Comparison of ENCODE assay signal across 24 cellular contexts in the genomic region with DNA sequence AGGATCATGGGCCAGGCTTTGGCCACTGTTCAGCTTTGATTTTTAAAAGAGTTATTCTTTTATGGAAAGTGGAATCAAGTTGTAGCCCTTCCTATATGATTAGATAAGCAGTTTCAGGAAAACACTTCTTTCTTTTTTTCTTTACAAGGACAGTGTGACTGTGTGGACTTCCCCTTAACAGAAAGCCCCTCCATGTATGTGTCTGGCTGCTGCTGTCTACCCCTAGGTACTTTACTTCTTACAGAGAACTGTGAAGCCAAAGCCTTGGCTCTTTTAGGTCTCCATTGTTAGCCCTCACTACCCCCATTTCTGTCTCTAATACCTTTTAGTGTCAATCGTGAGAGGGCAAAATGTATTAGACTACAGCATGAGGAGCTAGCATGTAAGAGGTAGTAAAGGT. TPM values are rescaled to one million over a fixed set of nuclear protein-coding genes. Genes with fewer than 3 reads are reported as not detected.
"Had no signal": no experiment of that assay in that cellular context is flagged by ENCODE, and none has a peak within 500 bp of the region (broad histone marks: within the 10 kb centered on the region; RNA-seq: fewer than 3 reads in every experiment).

No MANE protein-coding gene starts in this region.

- DNase-seq: effector memory CD4-positive, alpha-beta T cell; heart left ventricle; hippocampal formation; left colon; left ventricle myocardium superior; mesendoderm; naive B cell; spleen; stimulated activated CD4-positive, alpha-beta T cell treated with anti-CD3 and anti-CD28 coated beads, Interleukin-15, amount 100 ng/mL, for 24 hours; stimulated activated CD4-positive, alpha-beta T cell treated with anti-CD3 and anti-CD28 coated beads, Interleukin-1b, Interleukin-23, amount 100 ng/mL, for 48 hours; stimulated activated CD4-positive, alpha-beta T cell treated with anti-CD3 and anti-CD28 coated beads, Interleukin-4, amount 100 ng/mL, for 24 hours; stimulated activated naive B cell treated with anti-CD40 and anti-IgM and Interleukin-4, amounts not matched to agents 10 μg/mL and 1 μg/mL and 100 μg/mL, for 72 hours; stomach; substantia nigra; transverse colon had no signal

- FAIRE-seq: endometrium, frontal cortex had no signal

- H3K9me3 ChIP-seq: heart left ventricle, neutrophil, spleen, stomach, thoracic aorta, transverse colon had no signal

- ATAC-seq: esophagus mucosa, heart left ventricle, left colon, left ventricle myocardium superior, sciatic nerve had no signal

- H3K4me3 ChIP-seq: heart left ventricle, spleen, stomach, thoracic aorta, transverse colon had no signal

- H3K27ac ChIP-seq: heart left ventricle, neutrophil, spleen, stomach, thoracic aorta, transverse colon had no signal

- H3K36me3 ChIP-seq: heart left ventricle, neutrophil, spleen, thoracic aorta, transverse colon had no signal

- H3K4me1 ChIP-seq: heart left ventricle, spleen, transverse colon had no signal

- H3K27me3 ChIP-seq: neutrophil, transverse colon had no signal

RNA-seq across cellular contexts. Expression of gene VSIG1, which starts 19.1 kb away (rescaled TPM):
- total RNA-seq: fibroblast of lung, left ventricle myocardium superior, osteoblast, skeletal muscle tissue had no signal
- polyA plus RNA-seq: heart left ventricle had no signal
